ENCODE assay signal across 24 cellular contexts in genomic region chrX:136629084-136629750, GRCh38. TPM values are rescaled to one million over a fixed set of nuclear protein-coding genes. Genes with fewer than 3 reads are reported as not detected.
DNase-seq lines count a peak whose midpoint lies in the region; ATAC-seq, FAIRE-seq and TF ChIP-seq lines count a peak whose summit lies in the region.
"Had no signal": no experiment of that assay in that cellular context is flagged by ENCODE, and none has a peak within 500 bp of the region (broad histone marks: within the 10 kb centered on the region; RNA-seq: fewer than 3 reads in every experiment).

No MANE protein-coding gene starts in this region.

- H3K27ac Mint-ChIP-seq in CD8-positive, alpha-beta T cell: peak overlapping the region; percentile 90
- peak overlapping the region; percentile 90 for H3K27ac Mint-ChIP-seq in T-helper 17 cell
- H3K27ac Mint-ChIP-seq: WTC11 had no signal

- no peak overlapping the region for H3K4ac ChIP-seq in mesendoderm (ENCODE audit: low read depth, low read length)

- BruUV-seq in GM12878 (replicated peaks; lab: Mats Ljungman, UMichigan): no TSS peak

- H3K4me3 Mint-ChIP-seq in CD8-positive, alpha-beta T cell: peak overlapping the region; percentile 42
- H3K4me3 Mint-ChIP-seq in T-helper 17 cell: peak overlapping the region; percentile 49
- H3K4me3 Mint-ChIP-seq: WTC11 had no signal

- H2BK5ac ChIP-seq in mesendoderm (ENCODE audit: low read length): no peak overlapping the region

- peaks cover 91% of the 10 kb centered on the region for H3K27me3 ChIP-seq in BLaER1
- H3K27me3 ChIP-seq in CD8-positive, alpha-beta T cell (ENCODE audit: insufficient read depth, low read length): no peaks in the 10 kb centered on the region
- no peaks in the 10 kb centered on the region for H3K27me3 ChIP-seq in GM12878 (replicated peaks in 1 of 2; ENCODE audit: control insufficient read depth in 2 of 2, insufficient read depth in 2 of 2, low read length in 1 of 2)
- no peaks in the 10 kb centered on the region for H3K27me3 ChIP-seq in mesendoderm (ENCODE audit: insufficient read depth, low read length, poor library complexity)
- no peaks in the 10 kb centered on the region for H3K27me3 ChIP-seq in testis
- H3K27me3 ChIP-seq: right atrium auricular region had no signal

- no peaks in the 10 kb centered on the region for H3K79me1 ChIP-seq in mesendoderm (ENCODE audit: low read length)

- no peaks in the 10 kb centered on the region for H3K36me3 Mint-ChIP-seq in CD8-positive, alpha-beta T cell
- H3K36me3 Mint-ChIP-seq in T-helper 17 cell (ENCODE audit: low read depth): no peaks in the 10 kb centered on the region
- H3K36me3 Mint-ChIP-seq: WTC11 had no signal

- H3K4me1 Mint-ChIP-seq in CD8-positive, alpha-beta T cell (ENCODE audit: low read depth): peaks cover 88% of the 10 kb centered on the region
- peaks cover 34% of the 10 kb centered on the region for H3K4me1 Mint-ChIP-seq in T-helper 17 cell
- H3K4me1 Mint-ChIP-seq: WTC11 had no signal

- 33% methylated on average over 6 of the region's 6 CpGs for WGBS in GM12878 (ENCODE audit: insufficient coverage, insufficient replicate concordance, low lambda C conversion rate, missing lambda C conversion rate)
- 54 to 84% methylated on average over 6 of the region's 6 CpGs for WGBS in lower leg skin, 2 donors
- no CpG with 5 or more reads among the region's 6 CpGs for WGBS in mesendoderm (ENCODE audit: extremely low coverage, insufficient coverage, low lambda C conversion rate)
- WGBS in testis, 2 donors: 66 to 81% methylated on average over 6 of the region's 6 CpGs

- no peak overlapping the region for H4K5ac ChIP-seq in mesendoderm (ENCODE audit: low read length)

- TF ChIP-seq RAD21 in GM12878 (IDR thresholded peaks at IDR 0.05; ENCODE audit: insufficient read depth, low read depth, low read length): no peak

- in situ Hi-C loops in GM12878 (cut with MboI): no loop called here

- no peak overlapping the region for H2BK15ac ChIP-seq in mesendoderm (replicated peaks; ENCODE audit: low read depth)

- no peak overlapping the region for H4K8ac ChIP-seq in mesendoderm (ENCODE audit: low read depth, low read length)

- no peak for TF ChIP-seq EP300 in GM12878 (IDR thresholded peaks at IDR 0.05; ENCODE audit: borderline replicate concordance in 1 of 2, control insufficient read depth in 1 of 2, low read depth in 2 of 2, low read length in 2 of 2)

- TF ChIP-seq POLR2A in GM12878 (IDR thresholded peaks at IDR 0.05; ENCODE audit: low read depth, low read length) (no peak), lower leg skin (IDR thresholded peaks at IDR 0.05) (no peak), testis (IDR thresholded peaks at IDR 0.05) (no peak)

- H2BK120ac ChIP-seq in mesendoderm (ENCODE audit: low read depth, low read length): no peak overlapping the region

- TF ChIP-seq CTCF in CD8-positive, alpha-beta T cell (IDR thresholded peaks at IDR 0.05): no peak
- TF ChIP-seq CTCF in GM12878 (IDR thresholded peaks at IDR 0.05 in 2 of 3, conservative IDR thresholded peaks at IDR 0.05 in 1 of 3; ENCODE audit: control insufficient read depth in 2 of 3, extremely low read depth in 1 of 3, insufficient read depth in 1 of 3, low read depth in 3 of 3, low read length in 3 of 3): no peak
- TF ChIP-seq CTCF in lower leg skin (IDR thresholded peaks at IDR 0.05): no peak
- TF ChIP-seq CTCF in testis (IDR thresholded peaks at IDR 0.05): no peak

- H3K36me3 ChIP-seq in BLaER1 (no peaks in the 10 kb centered on the region), GM12878 (ENCODE audit: control insufficient read depth in 2 of 2, insufficient read depth in 2 of 2, low read length in 1 of 2) (no peaks in the 10 kb centered on the region), mesendoderm (ENCODE audit: control insufficient read depth, insufficient read depth, low read length) (no peaks in the 10 kb centered on the region), testis (ENCODE audit: low read depth, missing control alignments) (no peaks in the 10 kb centered on the region)
- H3K36me3 ChIP-seq in CD8-positive, alpha-beta T cell (ENCODE audit: insufficient read depth, low read length): no peaks in the 10 kb centered on the region
- H3K36me3 ChIP-seq: breast epithelium, right atrium auricular region, thoracic aorta had no signal

- SMC1A ChIA-PET in GM12878 (lab: Charles Lee; ENCODE audit: uncharacterized antibody, unreplicated experiment): interaction anchor here (1.1 to 3.7 kb wide), 2 partner anchors 11 to 35 kb away, joined by 3 to 24 read pairs; no protein-coding TSS in a partner anchor

- H4K20me1 ChIP-seq in BLaER1 (peaks cover 4% of the 10 kb centered on the region; the same call in 1 of the 2 replicates), GM12878 (ENCODE audit: control insufficient read depth, insufficient read depth) (no peaks in the 10 kb centered on the region)

- H3K27ac ChIP-seq in BLaER1 (no peak overlapping the region), GM12878 (ENCODE audit: control insufficient read depth, insufficient read depth) (no peak overlapping the region), mesendoderm (ENCODE audit: low read depth, low read length) (no peak overlapping the region), testis (no peak overlapping the region)
- H3K27ac ChIP-seq in CD8-positive, alpha-beta T cell (ENCODE audit: low read depth, low read length): no peak overlapping the region
- H3K27ac ChIP-seq: breast epithelium, right atrium auricular region, thoracic aorta had no signal

- peak; percentile 13 for ATAC-seq in CD8-positive, alpha-beta T cell
- peak; percentile 67 for ATAC-seq in T-helper 17 cell
- ATAC-seq in GM12878: no peak
- ATAC-seq: WTC11 had no signal

- H2AFZ ChIP-seq in GM12878 (ENCODE audit: control insufficient read depth, low read depth, low read length): no peak overlapping the region

- H3K4me1 ChIP-seq in BLaER1: peaks cover 42% of the 10 kb centered on the region
- H3K4me1 ChIP-seq in CD8-positive, alpha-beta T cell (ENCODE audit: insufficient read depth, low read length): peaks cover 94% of the 10 kb centered on the region
- H3K4me1 ChIP-seq in GM12878 (ENCODE audit: control insufficient read depth, insufficient read depth, low read length): peaks cover 10% of the 10 kb centered on the region
- no peaks in the 10 kb centered on the region for H3K4me1 ChIP-seq in mesendoderm (ENCODE audit: control insufficient read depth, low read depth, low read length)
- H3K4me1 ChIP-seq in testis: no peaks in the 10 kb centered on the region
- H3K4me1 ChIP-seq: breast epithelium, right atrium auricular region had no signal

- H3K4me3 ChIP-seq in BLaER1: no peak overlapping the region
- no peak overlapping the region for H3K4me3 ChIP-seq in CD8-positive, alpha-beta T cell (ENCODE audit: low read depth, low read length)
- no peak overlapping the region for H3K4me3 ChIP-seq in GM12878
- no peak overlapping the region for H3K4me3 ChIP-seq in lower leg skin (ENCODE audit: low read depth, poor library complexity, severe bottlenecking)
- H3K4me3 ChIP-seq in mesendoderm (ENCODE audit: low read length): no peak overlapping the region
- H3K4me3 ChIP-seq in testis: no peak overlapping the region
- H3K4me3 ChIP-seq: breast epithelium, right atrium auricular region, thoracic aorta had no signal

- RAD21 ChIA-PET in GM12878 (lab: Charles Lee; ENCODE audit: unreplicated experiment): no interaction called here

- no peaks in the 10 kb centered on the region for H3K27me3 Mint-ChIP-seq in CD8-positive, alpha-beta T cell (ENCODE audit: low read depth)
- H3K27me3 Mint-ChIP-seq in T-helper 17 cell: no peaks in the 10 kb centered on the region

- no peak overlapping the region for H2AK5ac ChIP-seq in mesendoderm (ENCODE audit: low read length)

- no peaks in the 10 kb centered on the region for H3K9me3 ChIP-seq in BLaER1
- H3K9me3 ChIP-seq in CD8-positive, alpha-beta T cell (ENCODE audit: low read length): no peaks in the 10 kb centered on the region
- H3K9me3 ChIP-seq in T-helper 17 cell (ENCODE audit: control insufficient read depth, low read length, poor library complexity, severe bottlenecking): no peaks in the 10 kb centered on the region
- H3K9me3 ChIP-seq in GM12878 (replicated peaks; ENCODE audit: control insufficient read depth, insufficient read depth, low read length): no peaks in the 10 kb centered on the region
- H3K9me3 ChIP-seq in testis: no peaks in the 10 kb centered on the region
- H3K9me3 ChIP-seq: breast epithelium, right atrium auricular region, thoracic aorta had no signal

- CTCF ChIA-PET in CD8-positive, alpha-beta T cell (lab: Charles Lee): interaction anchor here (1.0 to 2.8 kb wide), 4 partner anchors 9 to 66 kb away, joined by 3 to 10 read pairs (median 6); no protein-coding TSS in a partner anchor
- CTCF ChIA-PET in GM12878 (lab: Yijun Ruan, JAX): no interaction called here

- FAIRE-seq in GM12878 (lab: Jason Lieb, UNC): no peak
- FAIRE-seq: endothelial cell of umbilical vein, HTR-8/SVneo, keratinocyte had no signal

- peak overlapping the region; percentile 49 for H3K4me2 ChIP-seq in BLaER1
- no peak overlapping the region for H3K4me2 ChIP-seq in GM12878 (ENCODE audit: control insufficient read depth, insufficient read depth)
- no peak overlapping the region for H3K4me2 ChIP-seq in mesendoderm (ENCODE audit: low read length)

- H3K9me3 Mint-ChIP-seq in CD8-positive, alpha-beta T cell: no peaks in the 10 kb centered on the region
- H3K9me3 Mint-ChIP-seq: WTC11 had no signal

- peak in 1 of 7 experiments; percentile 24 for DNase-seq in CD8-positive, alpha-beta T cell
- DNase-seq in T-helper 17 cell (no peak), GM12878 (ENCODE audit: low read depth, low spot score) (no peak), lower leg skin (ENCODE audit: low spot score in 2 of 2) (no peak), mesendoderm (no peak), testis (no peak)
- DNase-seq in stimulated activated CD4-positive, alpha-beta T cell treated with anti-CD3 and anti-CD28 coated beads, Interleukin-2, amount 100 ng/mL, for 24 hours: no peak
- DNase-seq: GOT3, NCI-H1436, NCI-H2171 treated with DMSO at 0.1 percent for 48 hours, NCI-H69, SIG-M5 had no signal

- H3K79me2 ChIP-seq in GM12878 (ENCODE audit: control insufficient read depth, insufficient read depth, low read length) (no peaks in the 10 kb centered on the region), mesendoderm (ENCODE audit: control insufficient read depth, insufficient read depth, low read length) (no peaks in the 10 kb centered on the region)

- POLR2A ChIA-PET in CD8-positive, alpha-beta T cell (lab: Charles Lee): interaction anchor here (1.7 to 2.6 kb wide), 2 partner anchors 10 to 11 kb away, joined by 4 to 18 read pairs; no protein-coding TSS in a partner anchor
- POLR2A ChIA-PET in GM12878 (lab: Charles Lee): no interaction called here

- H3K18ac ChIP-seq in mesendoderm (ENCODE audit: low read length): no peak overlapping the region

- H3K56ac ChIP-seq in mesendoderm (ENCODE audit: low read length): no peak overlapping the region

- no peak overlapping the region for H3K9ac ChIP-seq in BLaER1
- H3K9ac ChIP-seq in GM12878 (ENCODE audit: control insufficient read depth, insufficient read depth, low read length): no peak overlapping the region
- no peak overlapping the region for H3K9ac ChIP-seq in mesendoderm (ENCODE audit: low read length)

- H3K23ac ChIP-seq in mesendoderm (ENCODE audit: low read length): no peak overlapping the region

- intact Hi-C loops in CD8-positive, alpha-beta T cell (cut with DNase I, micrococcal nuclease): loop anchor here in 1 of 2 experiments (5.0 kb wide), 1 partner anchor 63 kb away; no protein-coding TSS in a partner anchor
- intact Hi-C loops in GM12878 (cut with micrococcal nuclease; ENCODE audit: unreplicated experiment) (loop anchor here (5.0 kb wide), 1 partner anchor 43 kb away; no protein-coding TSS in a partner anchor), lower leg skin (cut with DNase I; ENCODE audit: low total_unique reads) (no loop called here), testis (cut with DNase I; ENCODE audit: low total_unique reads) (no loop called here)

RNA-seq across cellular contexts. Expression of gene CD40LG, which starts 18.7 kb away (rescaled TPM):
- total RNA-seq in CD8-positive, alpha-beta T cell: 1 to 10 TPM; 1.2 to 1.5 TPM
- total RNA-seq in T-helper 17 cell (10 to 100 TPM; 34.8 to 60.7 TPM), GM12878 (2014; rRNA removed) (not detected in 2 replicates), GM12878 (2014; rRNA removed; fragmentation: Illumina TruSeq; extraction: Trizol) (not detected in 2 replicates), GM12878 (2021) (0.11 and 0.21 TPM in 2 replicates), lower leg skin (not detected), testis (not detected)
- not detected in 2 replicates for total RNA-seq in GM12878 (2013; cell fraction: nucleolus; rRNA removed)
- polyA plus RNA-seq in GM12878 (2011; ENCODE audit: low read depth): not detected
- polyA plus RNA-seq in GM12878 (2011; rRNA removed) (not detected in 2 replicates), GM12878 (2014; fragmentation: Illumina TruSeq; extraction: Trizol) (0.04 and 0.21 TPM in 2 replicates), GM12878 (2014; fragmentation: Nextera tagmentation; extraction: Ambion mirVana) (not detected), GM12878 (2014; rRNA removed) (0.05 TPM in 1 of 2 replicates, not detected in the other), GM12878 (2016; fragmentation: Nextera tagmentation; extraction: Ambion mirVana) (under 1 TPM in 1 of 2 experiments, not detected in 1; 0.18 TPM), testis (ENCODE audit: insufficient read depth, low read depth, low replicate concordance) (0.84 TPM)
- not detected in 2 replicates for polyA plus RNA-seq in GM12878 (2011; cell fraction: cytosol; rRNA removed)
- polyA plus RNA-seq in GM12878 (2011; cell fraction: nucleus; rRNA removed): not detected in 2 replicates
- not detected in 2 replicates for polyA plus RNA-seq in GM12878 (2012)
- 0.10 TPM in 1 of 2 replicates, not detected in the other for polyA minus RNA-seq in GM12878 (2011; rRNA and poly(A)+ RNA removed)
- not detected in 2 replicates for polyA minus RNA-seq in GM12878 (2011; cell fraction: cytosol; rRNA and poly(A)+ RNA removed)
- polyA minus RNA-seq in GM12878 (2011; cell fraction: nucleus; rRNA and poly(A)+ RNA removed): not detected in 2 replicates
- not detected for polyA plus RNA-seq in mesendoderm (2013, experiment 1 of 2)
- not detected for polyA plus RNA-seq in mesendoderm (2013, experiment 2 of 2)
- total RNA-seq: endothelial cell of umbilical vein, fibroblast of villous mesenchyme, lung microvascular endothelial cell, myocyte, osteocyte, WTC11 had no signal
- polyA plus RNA-seq: endothelial cell of umbilical vein, keratinocyte had no signal

Comparison
In these comparisons a context has a peak if more than half of its experiments do, and no peak if none do; other contexts are left out.
1. RNA of gene CD40LG, which starts 18.7 kb away (total RNA-seq): 34.8 to 60.7 TPM in T-helper 17 cell; 1.2 to 1.5 TPM in CD8-positive, alpha-beta T cell, 0.11 to 0.21 TPM in GM12878, not detected in lower leg skin and not detected in testis; every median in the first group is over 10 times any median in the second.